Comparison of ENCODE assay signal across 11 cellular contexts in the genomic region with DNA sequence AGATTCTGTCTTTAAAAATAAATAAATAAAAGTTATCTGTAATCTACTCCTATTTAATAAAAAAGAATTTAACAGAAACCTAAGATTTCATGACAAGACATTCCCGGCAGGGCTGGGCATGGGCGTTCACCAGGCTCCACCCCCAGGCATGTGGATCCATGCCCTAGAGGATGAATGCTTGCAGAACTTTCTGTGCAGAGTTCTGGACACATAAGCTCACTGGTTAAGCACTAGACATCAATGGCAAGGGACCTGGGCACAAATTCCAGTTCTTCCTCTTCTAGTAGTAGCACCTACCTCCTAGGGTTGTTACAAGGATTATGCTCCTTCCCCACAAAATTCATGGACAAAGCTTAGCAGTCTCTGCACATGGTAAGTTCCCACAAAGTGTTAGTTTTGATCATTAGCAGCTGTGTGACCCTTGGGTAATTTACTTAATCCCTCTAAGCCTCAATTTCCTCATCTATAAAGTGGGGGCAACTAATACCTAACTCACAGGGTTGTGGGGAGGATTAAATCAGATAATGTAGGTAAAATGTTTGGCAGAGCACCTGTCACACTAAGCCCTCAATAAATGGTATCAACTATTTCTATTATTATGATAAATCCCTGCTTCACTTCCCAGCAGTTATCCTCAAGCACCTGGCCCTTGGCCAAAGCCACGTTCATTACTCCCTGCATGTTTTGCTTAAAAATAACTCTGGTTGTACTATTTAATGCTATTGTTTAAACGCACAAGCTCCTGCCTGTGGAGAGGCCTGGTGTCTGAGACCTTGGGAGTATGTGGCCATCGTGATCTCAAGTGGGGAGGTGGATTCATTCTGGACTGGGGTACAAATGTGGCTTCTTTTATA. TPM values are rescaled to one million over a fixed set of nuclear protein-coding genes. Genes with fewer than 3 reads are reported as not detected.
A peak's percentile ranks its signal among the peaks of the same experiment; 100 is the strongest.
DNase-seq lines count a peak whose midpoint lies in the region; ATAC-seq and TF ChIP-seq lines count a peak whose summit lies in the region.
"Had no signal": no experiment of that assay in that cellular context is flagged by ENCODE, and none has a peak within 500 bp of the region (broad histone marks: within the 10 kb centered on the region; RNA-seq: fewer than 3 reads in every experiment).

No MANE protein-coding gene starts in this region.

- intact Hi-C loops in naive thymus-derived CD4-positive, alpha-beta T cell (cut with micrococcal nuclease) = no loop called here

- TF ChIP-seq RAD21 in Ishikawa (IDR thresholded peaks at IDR 0.05; ENCODE audit: low read depth) = no peak

- CTCF ChIA-PET in naive thymus-derived CD4-positive, alpha-beta T cell (lab: Charles Lee) = no interaction called here

- TF ChIP-seq EP300 in Ishikawa (IDR thresholded peaks at IDR 0.05; ENCODE audit: borderline replicate concordance) = no peak

- POLR2A ChIA-PET in naive thymus-derived CD4-positive, alpha-beta T cell (lab: Charles Lee) = interaction anchor here (1.8 kb wide), 1 partner anchor 10 kb away, joined by 5 read pairs; the partner anchor contains the start of gene GALNT6

- peaks cover 16 to 55% (median 22%) of the 10 kb centered on the region in 5 donors for H3K36me3 Mint-ChIP-seq in naive thymus-derived CD4-positive, alpha-beta T cell

- peaks cover 29 to 64% (median 47%) of the 10 kb centered on the region in 7 donors for H3K4me1 Mint-ChIP-seq in naive thymus-derived CD4-positive, alpha-beta T cell

- no peak overlapping the region for H3K4me3 ChIP-seq in naive thymus-derived CD4-positive, alpha-beta T cell (ENCODE audit: low read length)
- H3K4me3 ChIP-seq: body of pancreas had no signal

- H3K4me1 ChIP-seq in naive thymus-derived CD4-positive, alpha-beta T cell (ENCODE audit: control insufficient read depth in 2 of 2, insufficient read depth in 2 of 2, low read length in 2 of 2) = peaks cover 0 to 40% of the 10 kb centered on the region in 2 donors
- H3K4me1 ChIP-seq: body of pancreas had no signal

- H3K4me3 Mint-ChIP-seq in naive thymus-derived CD4-positive, alpha-beta T cell = peak overlapping the region in 4 of 10 donors; percentile 16 to 87 (median 50)
- H3K4me3 Mint-ChIP-seq: activated T-cell treated with anti-CD3 and anti-CD28 coated beads, Interleukin-2, amount 50 U/mL, for 24 hours had no signal

- H3K27me3 Mint-ChIP-seq in naive thymus-derived CD4-positive, alpha-beta T cell = no peaks in the 10 kb centered on the region
- H3K27me3 Mint-ChIP-seq: activated T-cell treated with anti-CD3 and anti-CD28 coated beads, Interleukin-2, amount 50 U/mL, for 24 hours had no signal

- no peaks in the 10 kb centered on the region for H3K27me3 ChIP-seq in naive thymus-derived CD4-positive, alpha-beta T cell (ENCODE audit: control insufficient read depth in 2 of 2, insufficient read depth in 2 of 2, low read length in 2 of 2)
- H3K27me3 ChIP-seq: body of pancreas had no signal

- no peak for ATAC-seq in naive thymus-derived CD4-positive, alpha-beta T cell
- ATAC-seq in GM21423 (IDR thresholded peaks at IDR 0.05; ENCODE audit: unreplicated experiment) = no peak
- ATAC-seq: body of pancreas had no signal

- DNase-seq in COR-L47 (lab: John Stamatoyannopoulos, UW) = peak; percentile 26
- DNase-seq in naive thymus-derived CD4-positive, alpha-beta T cell = no peak
- DNase-seq in NCI-H774 (lab: John Stamatoyannopoulos, UW) = no peak
- no peak for DNase-seq in ureter (ENCODE audit: low spot score)
- DNase-seq: activated T-cell treated with anti-CD3 and anti-CD28 coated beads, Interleukin-2, amount 50 U/mL, for 24 hours; body of pancreas; HCEC 1CT; NCI-H1930 had no signal

- H3K36me3 ChIP-seq in naive thymus-derived CD4-positive, alpha-beta T cell (ENCODE audit: control insufficient read depth in 2 of 3, insufficient read depth in 3 of 3, low read length in 3 of 3) = peaks cover 0 to 37% (median 7%) of the 10 kb centered on the region in 3 experiments

- peak overlapping the region in 5 of 9 donors; percentile 2 to 75 (median 59) for H3K27ac Mint-ChIP-seq in naive thymus-derived CD4-positive, alpha-beta T cell
- H3K27ac Mint-ChIP-seq: activated T-cell treated with anti-CD3 and anti-CD28 coated beads, Interleukin-2, amount 50 U/mL, for 24 hours had no signal

- H3K9me3 Mint-ChIP-seq in naive thymus-derived CD4-positive, alpha-beta T cell = no peaks in the 10 kb centered on the region
- H3K9me3 Mint-ChIP-seq: activated T-cell treated with anti-CD3 and anti-CD28 coated beads, Interleukin-2, amount 50 U/mL, for 24 hours had no signal

- H3K9me3 ChIP-seq in naive thymus-derived CD4-positive, alpha-beta T cell (ENCODE audit: control insufficient read depth in 2 of 3, low read length in 3 of 3) = no peaks in the 10 kb centered on the region
- H3K9me3 ChIP-seq: body of pancreas had no signal

- peak overlapping the region; percentile 34 for H3K27ac ChIP-seq in angular gyrus (ENCODE audit: low read depth, low read length)
- no peak overlapping the region for H3K27ac ChIP-seq in naive thymus-derived CD4-positive, alpha-beta T cell (ENCODE audit: low read depth, low read length)
- H3K27ac ChIP-seq: body of pancreas had no signal

TF ChIP-seq in Ishikawa, 13 proteins besides CTCF, POLR2A, EP300 and RAD21:
- TF ChIP-seq FOXM1 (IDR thresholded peaks at IDR 0.05; ENCODE audit: borderline replicate concordance, low read depth) = no peak
- 0 out of 2 replicates have a peak, but pooled peaks have one; percentile 14 for TF ChIP-seq MAX (IDR thresholded peaks at IDR 0.05)
- TF ChIP-seq ZBTB7A (IDR thresholded peaks at IDR 0.05; ENCODE audit: low read depth) = 0 out of 2 replicates have a peak, but pooled peaks have one; percentile 47
- TF ChIP-seq NFIC (IDR thresholded peaks at IDR 0.05) = peak; percentile 60
- TF ChIP-seq, protein P1, sequence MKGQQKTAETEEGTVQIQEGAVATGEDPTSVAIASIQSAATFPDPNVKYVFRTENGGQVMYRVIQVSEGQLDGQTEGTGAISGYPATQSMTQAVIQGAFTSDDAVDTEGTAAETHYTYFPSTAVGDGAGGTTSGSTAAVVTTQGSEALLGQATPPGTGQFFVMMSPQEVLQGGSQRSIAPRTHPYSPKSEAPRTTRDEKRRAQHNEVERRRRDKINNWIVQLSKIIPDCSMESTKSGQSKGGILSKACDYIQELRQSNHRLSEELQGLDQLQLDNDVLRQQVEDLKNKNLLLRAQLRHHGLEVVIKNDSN (IDR thresholded peaks at IDR 0.05) = no peak
- no peak for TF ChIP-seq TEAD4 (IDR thresholded peaks at IDR 0.05)
- no peak for TF ChIP-seq EGR1 (IDR thresholded peaks at IDR 0.05)
TF ChIP-seq in Ishikawa: peak in this region for 3.

RNA-seq across cellular contexts. Expression of gene GALNT6, which starts 9.8 kb away (rescaled TPM):
- 10 to 100 TPM in 3 of 5 experiments, 1 to 10 TPM in 2; 2.5 to 19.5 (median 13.4) TPM for total RNA-seq in naive thymus-derived CD4-positive, alpha-beta T cell
- 10 to 100 TPM in 1 of 2 donors, 1 to 10 TPM in 1; 6.2 to 14.0 TPM for polyA plus RNA-seq in naive thymus-derived CD4-positive, alpha-beta T cell
- 9.9 TPM for total RNA-seq in ureter

RNA-seq across cellular contexts. Expression of gene CELA1, which starts 35.0 kb away (rescaled TPM):
- 1 to 10 TPM in 4 of 5 experiments, not detected in 1; 1.1 to 2.1 (median 1.4) TPM for total RNA-seq in naive thymus-derived CD4-positive, alpha-beta T cell
- polyA plus RNA-seq in naive thymus-derived CD4-positive, alpha-beta T cell = 1 to 10 TPM; 3.8 to 9.2 TPM
- not detected for total RNA-seq in ureter
- total RNA-seq: body of pancreas had no signal

RNA-seq across cellular contexts. Expression of gene SLC4A8, which starts 43.2 kb away (rescaled TPM):
- 1 to 10 TPM in 4 of 5 experiments, under 1 TPM in 1; 0.97 to 8.4 (median 3.4) TPM for total RNA-seq in naive thymus-derived CD4-positive, alpha-beta T cell
- under 1 TPM; 0.13 to 0.34 TPM for polyA plus RNA-seq in naive thymus-derived CD4-positive, alpha-beta T cell
- 3.0 TPM for total RNA-seq in ureter

RNA-seq across cellular contexts. Expression of gene BIN2, which starts 57.5 kb away (rescaled TPM):
- 100 to 1,000 TPM; 159 to 255 (median 249) TPM for total RNA-seq in naive thymus-derived CD4-positive, alpha-beta T cell
- 100 to 1,000 TPM; 198 to 290 TPM for polyA plus RNA-seq in naive thymus-derived CD4-positive, alpha-beta T cell
- 5.0 TPM for total RNA-seq in ureter
